ENCODE assay signal across 8 cellular contexts in genomic region chr15:24954783-24955548, GRCh38. TPM values are rescaled to one million over a fixed set of nuclear protein-coding genes. Genes with fewer than 3 reads are reported as not detected.
A peak's percentile ranks its signal among the peaks of the same experiment; 100 is the strongest.
DNase-seq lines count a peak whose midpoint lies in the region; ATAC-seq, FAIRE-seq and TF ChIP-seq lines count a peak whose summit lies in the region.

SNRPN (plus strand) TSS chr15:24954987; CDS start chr15:24974454, 19,467 bp downstream.
SNURF (plus strand) TSS chr15:24954987; CDS start chr15:24955049, 62 bp downstream.

- H3K27me3 Mint-ChIP-seq in activated naive CD8-positive, alpha-beta T cell treated with anti-CD3 and anti-CD28 coated beads for 36 hours: no peaks in the 10 kb centered on the region

- no peak for FAIRE-seq in pancreas (lab: Jason Lieb, UNC)

- no peaks in the 10 kb centered on the region for H3K36me3 ChIP-seq in ACC112 (ENCODE audit: insufficient read depth, low read length)
- H3K36me3 ChIP-seq in SK-N-MC (ENCODE audit: insufficient read depth, low read length): peaks cover 16% of the 10 kb centered on the region; the same call in 1 of the 2 replicates
- H3K36me3 ChIP-seq in cardiac muscle cell: no peaks in the 10 kb centered on the region
- no peaks in the 10 kb centered on the region for H3K36me3 ChIP-seq in pancreas
- no peaks in the 10 kb centered on the region for H3K36me3 ChIP-seq in thyroid gland

- H3K9me3 Mint-ChIP-seq in activated naive CD8-positive, alpha-beta T cell treated with anti-CD3 and anti-CD28 coated beads for 36 hours: peaks cover 9% of the 10 kb centered on the region

- 0 out of 2 replicates have a peak, but pooled peaks cover 2% of the 10 kb centered on the region for H3K9me3 ChIP-seq in SK-N-MC (ENCODE audit: low read depth, low read length)
- no peaks in the 10 kb centered on the region for H3K9me3 ChIP-seq in cardiac muscle cell (ENCODE audit: low read depth)
- H3K9me3 ChIP-seq in pancreas: no peaks in the 10 kb centered on the region
- no peaks in the 10 kb centered on the region for H3K9me3 ChIP-seq in thyroid gland

- TF ChIP-seq CTCF in cardiac muscle cell (IDR thresholded peaks at IDR 0.05; ENCODE audit: low read depth, low read length): no peak
- TF ChIP-seq CTCF in pancreas (IDR thresholded peaks at IDR 0.05): no peak
- TF ChIP-seq CTCF in thyroid gland (IDR thresholded peaks at IDR 0.05): no peak

- ATAC-seq in GM18861 (IDR thresholded peaks at IDR 0.05; ENCODE audit: unreplicated experiment): peak; percentile 68
- ATAC-seq in HG03521 (IDR thresholded peaks at IDR 0.05; ENCODE audit: unreplicated experiment): peak; percentile 62
- ATAC-seq in pancreas: peak; percentile 67 to 86 (median 76)

- intact Hi-C loops in pancreas (cut with DNase I) (no loop called here), thyroid gland (cut with DNase I) (no loop called here)

- DNase-seq in SK-N-MC (ENCODE audit: low read depth, low spot score) (no peak), cardiac muscle cell (ENCODE audit: low read depth in 1 of 2, low spot score in 1 of 2) (peak; percentile 79), pancreas (peak; percentile 60 to 88 (median 74)), thyroid gland (peak; percentile 76 to 78)
- peak; percentile 71 for DNase-seq in activated naive CD8-positive, alpha-beta T cell treated with anti-CD3 and anti-CD28 coated beads for 36 hours

- WGBS in pancreas, 2 donors: 38 to 47% methylated on average over 48 of the region's 48 CpGs
- WGBS in thyroid gland, 2 donors: 55 to 65% methylated on average over 36 to 48 of the region's 48 CpGs

- peaks cover 21% of the 10 kb centered on the region for H3K36me3 Mint-ChIP-seq in activated naive CD8-positive, alpha-beta T cell treated with anti-CD3 and anti-CD28 coated beads for 36 hours

- peak within 1 kb of the TSS; percentile 93 for H3K27ac Mint-ChIP-seq in activated naive CD8-positive, alpha-beta T cell treated with anti-CD3 and anti-CD28 coated beads for 36 hours

- H3K4me1 Mint-ChIP-seq in activated naive CD8-positive, alpha-beta T cell treated with anti-CD3 and anti-CD28 coated beads for 36 hours: peaks cover 5% of the 10 kb centered on the region

- peak within 1 kb of the TSS; percentile 85 for H3K9ac ChIP-seq in SK-N-MC (ENCODE audit: insufficient read length)

- H3K27me3 ChIP-seq in ACC112 (ENCODE audit: insufficient read depth, low read length) (no peaks in the 10 kb centered on the region), cardiac muscle cell (no peaks in the 10 kb centered on the region), pancreas (no peaks in the 10 kb centered on the region), thyroid gland (no peaks in the 10 kb centered on the region)

- H3K27ac ChIP-seq in ACC112 (ENCODE audit: low read depth, low read length) (peak within 1 kb of the TSS; percentile 41; the same call in 1 of the 2 replicates), SK-N-MC (peak within 1 kb of the TSS; percentile 85), cardiac muscle cell (peak within 1 kb of the TSS; percentile 93), pancreas (peak within 1 kb of the TSS; percentile 74 to 90 (median 84)), thyroid gland (peak within 1 kb of the TSS; percentile 72 to 86 (median 78))

- H2AFZ ChIP-seq in ACC112 (ENCODE audit: low read length, unreplicated experiment): peak within 1 kb of the TSS; percentile 3

- H3K79me2 ChIP-seq in ACC112 (ENCODE audit: control insufficient read depth, insufficient read depth, low read length, unreplicated experiment): peaks cover 37% of the 10 kb centered on the region

- peak in 1 of 2 donors; percentile 91 for TF ChIP-seq POLR2A in thyroid gland (IDR thresholded peaks at IDR 0.05)

- peak within 1 kb of the TSS; percentile 84 for H3K4me3 Mint-ChIP-seq in activated naive CD8-positive, alpha-beta T cell treated with anti-CD3 and anti-CD28 coated beads for 36 hours

- no peaks in the 10 kb centered on the region for H3K4me1 ChIP-seq in ACC112 (ENCODE audit: control insufficient read depth, insufficient read depth, low read length, unreplicated experiment)
- H3K4me1 ChIP-seq in cardiac muscle cell (ENCODE audit: low read depth): peaks cover 10% of the 10 kb centered on the region
- no peaks in the 10 kb centered on the region for H3K4me1 ChIP-seq in pancreas
- H3K4me1 ChIP-seq in thyroid gland: peaks cover 0 to 3% of the 10 kb centered on the region in 2 donors

- H3K4me3 ChIP-seq in ACC112 (ENCODE audit: low read depth, low read length) (peak within 1 kb of the TSS; percentile 85), SK-N-MC (peak within 1 kb of the TSS; percentile 88), cardiac muscle cell (peak within 1 kb of the TSS; percentile 60), pancreas (peak within 1 kb of the TSS; percentile 35 to 56 (median 48)), thyroid gland (replicated peaks in 1 of 3) (peak within 1 kb of the TSS; percentile 48 to 98 (median 67))

RNA-seq across cellular contexts. Expression of gene SNRPN, which starts in this region (rescaled TPM):
- 10 to 100 TPM; 66.7 to 68.2 TPM for total RNA-seq in activated naive CD8-positive, alpha-beta T cell treated with anti-CD3 and anti-CD28 coated beads for 36 hours
- total RNA-seq in cardiac muscle cell (511 and 552 TPM in 2 replicates), pancreas (10 to 100 TPM; 40.6 to 57.5 (median 45.6) TPM), thyroid gland (100 to 1,000 TPM; 413 to 706 (median 631) TPM)
- polyA plus RNA-seq in cardiac muscle cell (599 and 650 TPM in 2 replicates), pancreas (100 to 1,000 TPM in 1 of 2 donors, 10 to 100 TPM in 1; 67.5 to 174 TPM)

RNA-seq across cellular contexts. Expression of gene SNURF, which starts in this region (rescaled TPM):
- 10 to 100 TPM; 19.6 to 21.6 TPM for total RNA-seq in activated naive CD8-positive, alpha-beta T cell treated with anti-CD3 and anti-CD28 coated beads for 36 hours
- total RNA-seq in cardiac muscle cell: 10.2 and 11.2 TPM in 2 replicates
- polyA plus RNA-seq in cardiac muscle cell: 12.0 and 13.5 TPM in 2 replicates
- total RNA-seq in pancreas: 10 to 100 TPM in 5 of 6 donors, 1 to 10 TPM in 1; 7.1 to 18.5 (median 12.5) TPM
- polyA plus RNA-seq in pancreas: 1 to 10 TPM; 4.6 to 8.6 TPM
- 10 to 100 TPM; 42.9 to 65.2 (median 54.1) TPM for total RNA-seq in thyroid gland

Comparison
In these comparisons a context has a peak if more than half of its experiments do, and no peak if none do; other contexts are left out.
1. H3K27ac ChIP-seq: peak in every context shown above with its lines; median percentile 93 in cardiac muscle cell; 85 in SK-N-MC; 84 in pancreas; 78 in thyroid gland; 41 in ACC112.